In the genomic region with DNA sequence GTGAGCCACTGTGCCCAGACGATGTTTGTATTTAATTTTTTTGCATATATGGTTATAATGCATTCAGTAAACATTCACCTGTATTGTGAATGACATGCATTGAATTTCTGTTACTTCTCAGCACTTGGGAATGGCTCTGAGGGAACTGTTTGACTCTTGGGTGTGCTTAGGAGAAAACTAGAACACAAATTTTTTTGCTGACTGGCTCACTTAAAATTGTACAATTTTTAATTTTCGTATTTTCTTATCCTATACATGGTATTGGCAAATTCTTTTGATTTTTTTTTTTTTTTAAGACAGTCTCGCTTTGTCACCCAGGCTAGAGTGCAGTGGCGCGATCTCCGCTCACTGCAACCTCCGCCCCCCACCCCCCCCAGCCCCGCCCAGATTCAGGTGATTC, we compare ENCODE assay signal across 8 cellular contexts.
"Had no signal": no experiment of that assay in that cellular context is flagged by ENCODE, and none has a peak within 500 bp of the region (broad histone marks: within the 10 kb centered on the region; RNA-seq: fewer than 3 reads in every experiment).

No MANE protein-coding gene starts in this region.

- ATAC-seq: GM12878 had no signal

- FAIRE-seq: G401.6, GM12878, GM12891, GM12892, GM18507, GM19239 had no signal

- H3K4me3 ChIP-seq: GM12878 had no signal

- DNase-seq: GDM1, GF-D8 had no signal
